Comparison of ENCODE assay signal across 28 cellular contexts in the genomic region with DNA sequence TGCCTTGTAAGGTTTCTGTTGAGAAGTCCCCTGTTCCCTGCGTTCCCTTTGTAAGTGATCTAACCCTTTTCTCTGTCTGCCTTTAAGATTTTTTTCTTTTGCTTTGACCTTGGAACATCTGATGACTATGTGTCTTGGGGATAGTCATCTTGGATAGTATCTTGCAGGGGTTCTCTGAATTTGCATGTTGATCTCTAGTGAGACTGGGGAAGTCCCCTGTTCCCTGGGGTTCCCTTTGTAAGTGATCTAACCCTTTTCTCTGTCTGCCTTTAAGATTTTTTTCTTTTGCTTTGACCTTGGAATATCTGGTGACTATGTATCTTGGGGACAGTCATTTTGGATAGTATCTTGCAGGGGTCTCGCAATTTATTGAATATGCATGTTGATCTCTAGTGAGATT. TPM values are rescaled to one million over a fixed set of nuclear protein-coding genes. Genes with fewer than 3 reads are reported as not detected.
A peak's percentile ranks its signal among the peaks of the same experiment; 100 is the strongest.
DNase-seq lines count a peak whose midpoint lies in the region; ATAC-seq and TF ChIP-seq lines count a peak whose summit lies in the region.
"Had no signal": no experiment of that assay in that cellular context is flagged by ENCODE, and none has a peak within 500 bp of the region (broad histone marks: within the 10 kb centered on the region; RNA-seq: fewer than 3 reads in every experiment).

No MANE protein-coding gene starts in this region.

- H3K27ac ChIP-seq in DOHH2 (ENCODE audit: low read depth, low read length): no peak overlapping the region
- no peak overlapping the region for H3K27ac ChIP-seq in RWPE1
- H3K27ac ChIP-seq in heart right ventricle: no peak overlapping the region
- H3K27ac ChIP-seq: A549, BLaER1, esophagus muscularis mucosa, gastrocnemius medialis had no signal

- H3K4me2 ChIP-seq in DOHH2 (ENCODE audit: low read length): peak overlapping the region; percentile 19
- H3K4me2 ChIP-seq: A549, BLaER1, smooth muscle cell had no signal

- peaks cover 20 to 21% of the 10 kb centered on the region in 2 donors for H3K27me3 Mint-ChIP-seq in natural killer cell treated with Interleukin-12 subunit alpha and Interleukin-12 subunit beta and Interleukin-15 and Interleukin-18, amount 100 ng/mL, for 72 hours
- H3K27me3 Mint-ChIP-seq: brain had no signal

- H4K20me1 ChIP-seq in DOHH2 (ENCODE audit: control insufficient read depth, insufficient read depth, low read depth, low read length): no peaks in the 10 kb centered on the region
- H4K20me1 ChIP-seq: BLaER1 had no signal

- H3K9me3 Mint-ChIP-seq in natural killer cell treated with Interleukin-12 subunit alpha and Interleukin-12 subunit beta and Interleukin-15 and Interleukin-18, amount 100 ng/mL, for 72 hours: no peaks in the 10 kb centered on the region
- H3K9me3 Mint-ChIP-seq: activated naive CD8-positive, alpha-beta T cell treated with anti-CD3 and anti-CD28 coated beads, Interleukin-2, amount 10 ng/mL, durations not matched to agents 7 days and 5 days; brain had no signal

- no peak overlapping the region for H3K4me3 Mint-ChIP-seq in natural killer cell treated with Interleukin-12 subunit alpha and Interleukin-12 subunit beta and Interleukin-15 and Interleukin-18, amount 100 ng/mL, for 72 hours
- H3K4me3 Mint-ChIP-seq: activated naive CD8-positive, alpha-beta T cell treated with anti-CD3 and anti-CD28 coated beads, Interleukin-2, amount 10 ng/mL, durations not matched to agents 7 days and 5 days; activated T-helper 17 cell treated with anti-CD3 and anti-CD28 coated beads, Interleukin-2, amount 50 U/mL, for 72 hours; brain; T-cell had no signal

- no peaks in the 10 kb centered on the region for H3K4me1 Mint-ChIP-seq in natural killer cell treated with Interleukin-12 subunit alpha and Interleukin-12 subunit beta and Interleukin-15 and Interleukin-18, amount 100 ng/mL, for 72 hours (ENCODE audit: low read depth in 2 of 2)
- H3K4me1 Mint-ChIP-seq: activated naive CD8-positive, alpha-beta T cell treated with anti-CD3 and anti-CD28 coated beads, Interleukin-2, amount 10 ng/mL, durations not matched to agents 7 days and 5 days; activated T-helper 17 cell treated with anti-CD3 and anti-CD28 coated beads, Interleukin-2, amount 50 U/mL, for 72 hours; T-cell had no signal

- intact Hi-C loops in heart right ventricle (cut with DNase I): loop anchor here in 2 of 10 donors (10.0 kb wide), 2 partner anchors 227 to 237 kb away; no protein-coding TSS in a partner anchor

- H3K9me3 ChIP-seq in DOHH2 (ENCODE audit: control insufficient read depth, insufficient read depth, low read length): no peaks in the 10 kb centered on the region
- H3K9me3 ChIP-seq in heart right ventricle: no peaks in the 10 kb centered on the region
- H3K9me3 ChIP-seq: A549, BLaER1, esophagus muscularis mucosa, gastrocnemius medialis had no signal

- ATAC-seq in GM18868 (IDR thresholded peaks at IDR 0.05; ENCODE audit: unreplicated experiment): peak; percentile 44
- peak; percentile 40 for ATAC-seq in HG02642 (IDR thresholded peaks at IDR 0.05; ENCODE audit: poor library complexity, unreplicated experiment)
- peak; percentile 28 for ATAC-seq in HG03469 (IDR thresholded peaks at IDR 0.05; ENCODE audit: unreplicated experiment)
- no peak for ATAC-seq in natural killer cell treated with Interleukin-12 subunit alpha and Interleukin-12 subunit beta and Interleukin-15 and Interleukin-18, amount 100 ng/mL, for 72 hours
- no peak for ATAC-seq in heart right ventricle
- ATAC-seq: A549; activated T-helper 17 cell treated with anti-CD3 and anti-CD28 coated beads, Interleukin-2, amount 50 U/mL, for 72 hours; gastrocnemius medialis; T-cell had no signal

- peaks cover 28% of the 10 kb centered on the region for H3K4me1 ChIP-seq in DOHH2 (ENCODE audit: control insufficient read depth, low read length)
- no peaks in the 10 kb centered on the region for H3K4me1 ChIP-seq in heart right ventricle
- H3K4me1 ChIP-seq: A549, esophagus muscularis mucosa, gastrocnemius medialis had no signal

- no peaks in the 10 kb centered on the region for H3K36me3 ChIP-seq in DOHH2 (ENCODE audit: control insufficient read depth, low read length)
- H3K36me3 ChIP-seq in heart right ventricle: no peaks in the 10 kb centered on the region
- H3K36me3 ChIP-seq: BLaER1, esophagus muscularis mucosa, gastrocnemius medialis had no signal

- CTCF ChIA-PET in RWPE1 (lab: Yijun Ruan, JAX): interaction anchor here (0.7 kb wide), 1 partner anchor 19 kb away, joined by 3 read pairs; no protein-coding TSS in a partner anchor

- TF ChIP-seq CTCF in DOHH2 (IDR thresholded peaks at IDR 0.05; ENCODE audit: low read depth, low read length, poor library complexity, severe bottlenecking) (no peak), RWPE1 (conservative IDR thresholded peaks at IDR 0.05; ENCODE audit: low read depth) (no peak), heart right ventricle (IDR thresholded peaks at IDR 0.05) (no peak)

- no peaks in the 10 kb centered on the region for H3K27me3 ChIP-seq in DOHH2 (ENCODE audit: control insufficient read depth, low read length)
- peaks cover 0 to 3% (median 0%) of the 10 kb centered on the region in 7 donors for H3K27me3 ChIP-seq in heart right ventricle
- H3K27me3 ChIP-seq: BLaER1, gastrocnemius medialis had no signal

- no peaks in the 10 kb centered on the region for H3K36me3 Mint-ChIP-seq in natural killer cell treated with Interleukin-12 subunit alpha and Interleukin-12 subunit beta and Interleukin-15 and Interleukin-18, amount 100 ng/mL, for 72 hours
- H3K36me3 Mint-ChIP-seq: activated naive CD8-positive, alpha-beta T cell treated with anti-CD3 and anti-CD28 coated beads, Interleukin-2, amount 10 ng/mL, durations not matched to agents 7 days and 5 days; brain; T-cell had no signal

- POLR2A ChIA-PET in RWPE1 (lab: Yijun Ruan, JAX; ENCODE audit: low non-redundant PET): no interaction called here

- H3F3A ChIP-seq in DOHH2 (ENCODE audit: control insufficient read depth, insufficient read depth): 0 out of 2 replicates have a peak, but pooled peaks cover 4% of the 10 kb centered on the region

- no peak overlapping the region for H3K4me3 ChIP-seq in DOHH2 (ENCODE audit: low read length)
- H3K4me3 ChIP-seq in heart right ventricle: no peak overlapping the region
- H3K4me3 ChIP-seq: A549, BLaER1, esophagus muscularis mucosa, gastrocnemius medialis, lung, smooth muscle cell had no signal

- DNase-seq in RWPE1 (ENCODE audit: low spot score) (no peak), glomerular visceral epithelial cell (ENCODE audit: extremely low spot score) (no peak), heart right ventricle (no peak)
- no peak for DNase-seq in natural killer cell treated with Interleukin-12 subunit alpha and Interleukin-12 subunit beta and Interleukin-15 and Interleukin-18, amount 100 ng/mL, for 72 hours (ENCODE audit: low spot score)
- DNase-seq: activated CD4-positive, alpha-beta T cell treated with anti-CD3 and anti-CD28 coated beads, Interleukin-2, amount 50 U/mL, for 1 hour; activated naive CD8-positive, alpha-beta T cell treated with anti-CD3 and anti-CD28 coated beads, Interleukin-2, amount 10 ng/mL, durations not matched to agents 7 days and 5 days; effector memory CD4-positive, alpha-beta T cell; gastrocnemius medialis; GOT3; KG1; NCI-H1930; NCI-H345; nucleus accumbens; SIG-M5; stimulated activated CD4-positive, alpha-beta T cell treated with anti-CD3 and anti-CD28 coated beads, Interleukin-4, amount 100 ng/mL, for 24 hours; substantia nigra; T-cell had no signal

- no peak overlapping the region for H3K27ac Mint-ChIP-seq in natural killer cell treated with Interleukin-12 subunit alpha and Interleukin-12 subunit beta and Interleukin-15 and Interleukin-18, amount 100 ng/mL, for 72 hours
- H3K27ac Mint-ChIP-seq: activated naive CD8-positive, alpha-beta T cell treated with anti-CD3 and anti-CD28 coated beads, Interleukin-2, amount 10 ng/mL, durations not matched to agents 7 days and 5 days; activated T-helper 17 cell treated with anti-CD3 and anti-CD28 coated beads, Interleukin-2, amount 50 U/mL, for 72 hours; brain; T-cell had no signal

- H3K9me2 ChIP-seq in DOHH2 (replicated peaks; ENCODE audit: control insufficient read depth, low read length): no peaks in the 10 kb centered on the region

- no peaks in the 10 kb centered on the region for H3K79me2 ChIP-seq in DOHH2 (ENCODE audit: control insufficient read depth, low read length)

- WGBS in heart right ventricle, 2 donors: 84 to 92% methylated on average over 2 of the region's 2 CpGs

RNA-seq across cellular contexts. Expression of a gene that starts 38.2 kb away (rescaled TPM):
- total RNA-seq in natural killer cell treated with Interleukin-12 subunit alpha and Interleukin-12 subunit beta and Interleukin-15 and Interleukin-18, amount 100 ng/mL, for 72 hours: 10 to 100 TPM; 43.2 to 47.8 TPM
- total RNA-seq in heart right ventricle: 10 to 100 TPM in 3 of 10 donors, 1 to 10 TPM in 7; 5.6 to 14.5 (median 6.9) TPM
- polyA plus RNA-seq in heart right ventricle: 1 to 10 TPM; 4.0 to 6.7 TPM

Comparison
In these comparisons a context has a peak if more than half of its experiments do, and no peak if none do; other contexts are left out.
1. ATAC-seq: peak in GM18868 (single experiment), HG02642 (single experiment) and HG03469 (single experiment); none in natural killer cell treated with Interleukin-12 subunit alpha and Interleukin-12 subunit beta and Interleukin-15 and Interleukin-18, amount 100 ng/mL, for 72 hours (0 of 2) and heart right ventricle (0 of 8).